In genomic region chr13:80086304-80086721, GRCh38 we compare ENCODE assay signal across 1 cellular context.
A peak's percentile ranks its signal among the peaks of the same experiment; 100 is the strongest.
TF ChIP-seq lines count a peak whose summit lies in the region.

No MANE protein-coding gene starts in this region.

TF ChIP-seq in HEK293, 187 proteins besides CTCF, POLR2A, EP300 and RAD21 (continued from another document):
- TF ChIP-seq, protein P1, sequence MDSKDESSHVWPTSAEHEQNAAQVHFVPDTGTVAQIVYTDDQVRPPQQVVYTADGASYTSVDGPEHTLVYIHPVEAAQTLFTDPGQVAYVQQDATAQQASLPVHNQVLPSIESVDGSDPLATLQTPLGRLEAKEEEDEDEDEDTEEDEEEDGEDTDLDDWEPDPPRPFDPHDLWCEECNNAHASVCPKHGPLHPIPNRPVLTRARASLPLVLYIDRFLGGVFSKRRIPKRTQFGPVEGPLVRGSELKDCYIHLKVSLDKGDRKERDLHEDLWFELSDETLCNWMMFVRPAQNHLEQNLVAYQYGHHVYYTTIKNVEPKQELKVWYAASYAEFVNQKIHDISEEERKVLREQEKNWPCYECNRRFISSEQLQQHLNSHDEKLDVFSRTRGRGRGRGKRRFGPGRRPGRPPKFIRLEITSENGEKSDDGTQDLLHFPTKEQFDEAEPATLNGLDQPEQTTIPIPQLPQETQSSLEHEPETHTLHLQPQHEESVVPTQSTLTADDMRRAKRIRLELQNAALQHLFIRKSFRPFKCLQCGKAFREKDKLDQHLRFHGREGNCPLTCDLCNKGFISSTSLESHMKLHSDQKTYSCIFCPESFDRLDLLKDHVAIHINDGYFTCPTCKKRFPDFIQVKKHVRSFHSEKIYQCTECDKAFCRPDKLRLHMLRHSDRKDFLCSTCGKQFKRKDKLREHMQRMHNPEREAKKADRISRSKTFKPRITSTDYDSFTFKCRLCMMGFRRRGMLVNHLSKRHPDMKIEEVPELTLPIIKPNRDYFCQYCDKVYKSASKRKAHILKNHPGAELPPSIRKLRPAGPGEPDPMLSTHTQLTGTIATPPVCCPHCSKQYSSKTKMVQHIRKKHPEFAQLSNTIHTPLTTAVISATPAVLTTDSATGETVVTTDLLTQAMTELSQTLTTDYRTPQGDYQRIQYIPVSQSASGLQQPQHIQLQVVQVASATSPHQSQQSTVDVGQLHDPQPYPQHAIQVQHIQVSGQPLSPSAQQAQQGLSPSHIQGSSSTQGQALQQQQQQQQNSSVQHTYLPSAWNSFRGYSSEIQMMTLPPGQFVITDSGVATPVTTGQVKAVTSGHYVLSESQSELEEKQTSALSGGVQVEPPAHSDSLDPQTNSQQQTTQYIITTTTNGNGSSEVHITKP (tag by site-specific recombination; IDR thresholded peaks at IDR 0.05), result no peak
- 0 out of 2 replicates have a peak, but pooled peaks have one; percentile 27 for TF ChIP-seq ZFP37 (tag by site-specific recombination; IDR thresholded peaks at IDR 0.05)
- TF ChIP-seq GLIS1 (tag by site-specific recombination; IDR thresholded peaks at IDR 0.05), result no peak
- no peak for TF ChIP-seq OSR2 (tag by site-specific recombination; IDR thresholded peaks at IDR 0.05)
- no peak for TF ChIP-seq ZNF354C (tag by site-specific recombination; IDR thresholded peaks at IDR 0.05; ENCODE audit: borderline replicate concordance, low read depth)
- TF ChIP-seq ZNF239 (tag by site-specific recombination; IDR thresholded peaks at IDR 0.05), result no peak
- no peak for TF ChIP-seq ZBTB7A (tag by site-specific recombination; IDR thresholded peaks at IDR 0.05; ENCODE audit: low read depth)
- no peak for TF ChIP-seq ZNF785 (tag by site-specific recombination; IDR thresholded peaks at IDR 0.05)
- no peak for TF ChIP-seq ZBTB21 (tag by site-specific recombination; IDR thresholded peaks at IDR 0.05)
- TF ChIP-seq ZNF561 (tag by site-specific recombination; IDR thresholded peaks at IDR 0.05; ENCODE audit: borderline replicate concordance), result no peak
- TF ChIP-seq ZNF302 (tag by site-specific recombination; IDR thresholded peaks at IDR 0.05; ENCODE audit: low read depth), result no peak
- TF ChIP-seq, protein P2, sequence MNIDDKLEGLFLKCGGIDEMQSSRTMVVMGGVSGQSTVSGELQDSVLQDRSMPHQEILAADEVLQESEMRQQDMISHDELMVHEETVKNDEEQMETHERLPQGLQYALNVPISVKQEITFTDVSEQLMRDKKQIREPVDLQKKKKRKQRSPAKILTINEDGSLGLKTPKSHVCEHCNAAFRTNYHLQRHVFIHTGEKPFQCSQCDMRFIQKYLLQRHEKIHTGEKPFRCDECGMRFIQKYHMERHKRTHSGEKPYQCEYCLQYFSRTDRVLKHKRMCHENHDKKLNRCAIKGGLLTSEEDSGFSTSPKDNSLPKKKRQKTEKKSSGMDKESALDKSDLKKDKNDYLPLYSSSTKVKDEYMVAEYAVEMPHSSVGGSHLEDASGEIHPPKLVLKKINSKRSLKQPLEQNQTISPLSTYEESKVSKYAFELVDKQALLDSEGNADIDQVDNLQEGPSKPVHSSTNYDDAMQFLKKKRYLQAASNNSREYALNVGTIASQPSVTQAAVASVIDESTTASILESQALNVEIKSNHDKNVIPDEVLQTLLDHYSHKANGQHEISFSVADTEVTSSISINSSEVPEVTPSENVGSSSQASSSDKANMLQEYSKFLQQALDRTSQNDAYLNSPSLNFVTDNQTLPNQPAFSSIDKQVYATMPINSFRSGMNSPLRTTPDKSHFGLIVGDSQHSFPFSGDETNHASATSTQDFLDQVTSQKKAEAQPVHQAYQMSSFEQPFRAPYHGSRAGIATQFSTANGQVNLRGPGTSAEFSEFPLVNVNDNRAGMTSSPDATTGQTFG (tag by site-specific recombination; IDR thresholded peaks at IDR 0.05; ENCODE audit: borderline replicate concordance), result no peak
- no peak for TF ChIP-seq ZNF266 (tag by site-specific recombination; IDR thresholded peaks at IDR 0.05; ENCODE audit: low read depth)
- TF ChIP-seq, protein P3, sequence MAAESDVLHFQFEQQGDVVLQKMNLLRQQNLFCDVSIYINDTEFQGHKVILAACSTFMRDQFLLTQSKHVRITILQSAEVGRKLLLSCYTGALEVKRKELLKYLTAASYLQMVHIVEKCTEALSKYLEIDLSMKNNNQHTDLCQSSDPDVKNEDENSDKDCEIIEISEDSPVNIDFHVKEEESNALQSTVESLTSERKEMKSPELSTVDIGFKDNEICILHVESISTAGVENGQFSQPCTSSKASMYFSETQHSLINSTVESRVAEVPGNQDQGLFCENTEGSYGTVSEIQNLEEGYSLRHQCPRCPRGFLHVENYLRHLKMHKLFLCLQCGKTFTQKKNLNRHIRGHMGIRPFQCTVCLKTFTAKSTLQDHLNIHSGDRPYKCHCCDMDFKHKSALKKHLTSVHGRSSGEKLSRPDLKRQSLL (tag by site-specific recombination; IDR thresholded peaks at IDR 0.05), result no peak
- peak; percentile 61 for TF ChIP-seq ZNF366 (tag by site-specific recombination; conservative IDR thresholded peaks at IDR 0.05)
- no peak for TF ChIP-seq ZNF18 (tag by site-specific recombination; IDR thresholded peaks at IDR 0.05)
- TF ChIP-seq ZFHX2 (tag by site-specific recombination; conservative IDR thresholded peaks at IDR 0.05), result no peak
- no peak for TF ChIP-seq GFI1B (tag by site-specific recombination; IDR thresholded peaks at IDR 0.05)
- 0 out of 2 replicates have a peak, but pooled peaks have one; percentile 43 for TF ChIP-seq SP7 (tag by site-specific recombination; IDR thresholded peaks at IDR 0.05)
- no peak for TF ChIP-seq ZNF571 (tag by site-specific recombination; IDR thresholded peaks at IDR 0.05)
- TF ChIP-seq, protein P4, sequence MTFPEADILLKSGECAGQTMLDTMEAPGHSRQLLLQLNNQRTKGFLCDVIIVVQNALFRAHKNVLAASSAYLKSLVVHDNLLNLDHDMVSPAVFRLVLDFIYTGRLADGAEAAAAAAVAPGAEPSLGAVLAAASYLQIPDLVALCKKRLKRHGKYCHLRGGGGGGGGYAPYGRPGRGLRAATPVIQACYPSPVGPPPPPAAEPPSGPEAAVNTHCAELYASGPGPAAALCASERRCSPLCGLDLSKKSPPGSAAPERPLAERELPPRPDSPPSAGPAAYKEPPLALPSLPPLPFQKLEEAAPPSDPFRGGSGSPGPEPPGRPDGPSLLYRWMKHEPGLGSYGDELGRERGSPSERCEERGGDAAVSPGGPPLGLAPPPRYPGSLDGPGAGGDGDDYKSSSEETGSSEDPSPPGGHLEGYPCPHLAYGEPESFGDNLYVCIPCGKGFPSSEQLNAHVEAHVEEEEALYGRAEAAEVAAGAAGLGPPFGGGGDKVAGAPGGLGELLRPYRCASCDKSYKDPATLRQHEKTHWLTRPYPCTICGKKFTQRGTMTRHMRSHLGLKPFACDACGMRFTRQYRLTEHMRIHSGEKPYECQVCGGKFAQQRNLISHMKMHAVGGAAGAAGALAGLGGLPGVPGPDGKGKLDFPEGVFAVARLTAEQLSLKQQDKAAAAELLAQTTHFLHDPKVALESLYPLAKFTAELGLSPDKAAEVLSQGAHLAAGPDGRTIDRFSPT (tag by site-specific recombination; IDR thresholded peaks at IDR 0.05), result no peak
- TF ChIP-seq ZNF157 (tag by site-specific recombination; IDR thresholded peaks at IDR 0.05), result no peak
- TF ChIP-seq ZNF629 (tag by site-specific recombination; IDR thresholded peaks at IDR 0.05), result peak; percentile 30; the same call in 1 of the 2 replicates
- peak; percentile 39; the same call in 1 of the 2 replicates for TF ChIP-seq PRDM6 (tag by site-specific recombination; IDR thresholded peaks at IDR 0.05)
